8 cellular contexts compared by ENCODE assay signal in the genomic region with DNA sequence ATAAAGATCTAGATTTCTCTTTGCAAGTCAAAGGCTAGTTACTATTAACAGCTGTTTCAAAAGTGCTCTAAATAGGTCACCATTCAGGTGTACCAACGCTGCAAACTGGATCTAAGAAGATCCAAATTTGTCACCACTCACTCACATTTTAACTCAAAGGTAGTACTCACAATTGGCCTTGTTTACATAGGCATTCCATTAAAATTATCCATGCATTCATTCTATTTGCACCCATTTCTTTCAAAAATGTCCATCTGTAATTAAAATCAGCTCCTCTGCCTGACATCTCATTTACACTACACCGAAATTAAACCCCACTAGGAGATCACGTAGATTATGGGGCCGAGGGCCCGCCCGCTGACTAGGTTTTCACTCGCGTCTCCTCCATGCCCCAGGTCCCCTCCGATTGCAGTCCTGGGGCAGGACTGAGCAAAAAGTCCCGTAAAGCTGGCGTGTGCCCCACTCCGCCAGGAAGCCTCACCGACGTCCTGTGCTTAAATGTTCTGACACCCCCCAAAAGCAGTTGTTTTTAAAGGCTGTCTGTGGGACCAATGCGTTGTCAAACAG. TPM values are rescaled to one million over a fixed set of nuclear protein-coding genes. Genes with fewer than 3 reads are reported as not detected.
DNase-seq lines count a peak whose midpoint lies in the region; ATAC-seq and TF ChIP-seq lines count a peak whose summit lies in the region.

No MANE protein-coding gene starts in this region.

- H3K4me3 ChIP-seq in adipocyte (ENCODE audit: low read length) (peak overlapping the region; percentile 97), left lung (peak overlapping the region; percentile 98 to 99), thymus (ENCODE audit: low read length) (peak overlapping the region; percentile 89)

- under 1% methylated on average over 15 of the region's 15 CpGs for WGBS in thymus

- H3K27ac ChIP-seq in left lung: peak overlapping the region; percentile 95 to 97
- peak overlapping the region; percentile 96 for H3K27ac ChIP-seq in thymus (ENCODE audit: low read depth)

- intact Hi-C loops in left lung (cut with DNase I): no loop called here

- TF ChIP-seq POLR2A in GM18505 (IDR thresholded peaks at IDR 0.05; ENCODE audit: borderline replicate concordance, extremely low read depth, insufficient read depth, insufficient read length): no peak

- H3K27me3 ChIP-seq in adipocyte (replicated peaks; ENCODE audit: control insufficient read depth, insufficient read depth, low read length): no peaks in the 10 kb centered on the region
- no peaks in the 10 kb centered on the region for H3K27me3 ChIP-seq in left lung
- no peaks in the 10 kb centered on the region for H3K27me3 ChIP-seq in thymus (ENCODE audit: control insufficient read depth, insufficient read depth)

- H3K9ac ChIP-seq in adipocyte (ENCODE audit: low read length): peak overlapping the region; percentile 95

- H3K36me3 ChIP-seq in adipocyte (ENCODE audit: control insufficient read depth, insufficient read depth, low read length, severe bottlenecking) (no peaks in the 10 kb centered on the region), left lung (no peaks in the 10 kb centered on the region), thymus (ENCODE audit: control insufficient read depth, insufficient read depth) (no peaks in the 10 kb centered on the region)

- no peak for ATAC-seq in left lung
- no peak for ATAC-seq in GM18505 (IDR thresholded peaks at IDR 0.05; ENCODE audit: unreplicated experiment)

- H3K9me3 ChIP-seq in adipocyte (ENCODE audit: control insufficient read depth, low read length) (no peaks in the 10 kb centered on the region), left lung (no peaks in the 10 kb centered on the region), thymus (ENCODE audit: control insufficient read depth) (no peaks in the 10 kb centered on the region)

- H3K4me1 ChIP-seq in adipocyte (ENCODE audit: control insufficient read depth, insufficient read depth, low read length) (peaks cover 33% of the 10 kb centered on the region), left lung (peaks cover 0 to 35% of the 10 kb centered on the region in 2 donors), thymus (ENCODE audit: control insufficient read depth, insufficient read depth, low read length) (peaks cover 7% of the 10 kb centered on the region)

- peak; percentile 14 for DNase-seq in NCI-H1694 (lab: John Stamatoyannopoulos, UW)
- no peak for DNase-seq in NCI-H1694 treated with DMSO at 0.1 percent for 48 hours (lab: John Stamatoyannopoulos, UW)
- DNase-seq in GM20000 (ENCODE audit: low spot score): peak; percentile 20
- DNase-seq in HS-5 (ENCODE audit: low read depth): peak; percentile 49
- DNase-seq in adipocyte (ENCODE audit: low read depth): peak; percentile 22
- peak in 1 of 2 donors; percentile 76 for DNase-seq in left lung

- TF ChIP-seq CTCF in GM20000 (IDR thresholded peaks at IDR 0.05; ENCODE audit: extremely low read depth, missing control alignments) (no peak), left lung (IDR thresholded peaks at IDR 0.05) (no peak)

RNA-seq across cellular contexts. Expression of a gene that starts 1.3 kb away (rescaled TPM):
- total RNA-seq in left lung: 1 to 10 TPM; 9.3 to 9.8 TPM
- polyA plus RNA-seq in thymus: 26.6 TPM

RNA-seq across cellular contexts. Expression of a gene that starts 59.1 kb away (rescaled TPM):
- 10 to 100 TPM; 10.1 to 14.4 TPM for total RNA-seq in left lung
- 33.2 TPM for polyA plus RNA-seq in thymus
